In the genomic region with DNA sequence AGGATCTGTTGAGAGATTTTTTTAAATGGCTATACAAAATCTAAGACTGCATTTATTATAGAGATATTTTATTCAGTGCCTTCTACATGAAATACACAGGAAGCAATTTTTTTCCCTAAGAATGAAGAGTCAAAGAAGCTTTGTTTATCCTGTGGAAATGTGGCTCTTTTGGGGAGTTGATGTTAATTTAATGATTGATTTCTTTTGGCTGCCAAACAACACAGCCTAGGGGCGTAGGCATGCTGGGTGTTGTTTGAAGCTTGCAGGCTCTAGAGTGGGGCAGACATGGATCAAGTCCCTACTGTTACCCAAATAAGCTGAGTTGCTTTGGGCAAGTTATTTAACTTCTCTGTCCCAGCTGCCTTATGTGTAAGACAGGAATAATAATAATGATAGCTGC, we compare ENCODE assay signal across 24 cellular contexts. TPM values are rescaled to one million over a fixed set of nuclear protein-coding genes. Genes with fewer than 3 reads are reported as not detected.
"Had no signal": no experiment of that assay in that cellular context is flagged by ENCODE, and none has a peak within 500 bp of the region (broad histone marks: within the 10 kb centered on the region; RNA-seq: fewer than 3 reads in every experiment).

No MANE protein-coding gene starts in this region.

- H3K27ac Mint-ChIP-seq: activated B cell treated with CpG ODN at 0.5 μM for 24 hours; activated CD4-positive, alpha-beta T cell treated with anti-CD3 and anti-CD28 coated beads, Interleukin-2, amount 10 ng/mL, durations not matched to agents 24 days and 14 days; activated naive CD4-positive, alpha-beta T cell treated with anti-CD3 and anti-CD28 coated beads for 36 hours; activated naive CD8-positive, alpha-beta T cell; T-helper 1 cell treated with Interleukin-12 subunit alpha and Interleukin-12 subunit beta and Interleukin-4 antibody, amounts not matched to agents 30 μg/mL and 1 μg/mL, for 36 hours had no signal

- DNase-seq: activated B cell treated with CpG ODN at 0.5 μM for 24 hours; activated CD4-positive, alpha-beta T cell treated with anti-CD3 and anti-CD28 coated beads for 1 hour; activated CD4-positive, alpha-beta T cell treated with anti-CD3 and anti-CD28 coated beads, Interleukin-2, amount 10 ng/mL, durations not matched to agents 24 days and 14 days; activated CD4-positive, alpha-beta T cell treated with anti-CD3 and anti-CD28 coated beads, Interleukin-2, amount 50 U/mL, for 48 hours; activated effector memory CD4-positive, alpha-beta T cell treated with anti-CD3 and anti-CD28 coated beads, Interleukin-2, amount 50 U/mL, for 16 hours; activated naive CD4-positive, alpha-beta T cell treated with anti-CD3 and anti-CD28 coated beads for 36 hours; activated T-cell treated with anti-CD3 and anti-CD28 coated beads, Interleukin-2, amount 50 U/mL, for 4 hours; amygdala; colonic mucosa; NCI-H1048; NCI-H146; NCI-H187 treated with DMSO at 0.1 percent for 48 hours; NCI-H2081 treated with DMSO at 0.1 percent for 48 hours; NCI-H446 treated with DMSO at 0.1 percent for 48 hours; NCI-H524 treated with DMSO at 0.1 percent for 48 hours; NCI-H82; OCI-M1; Peyer's patch; SHP77 had no signal

- H3K9me3 ChIP-seq: colonic mucosa, Peyer's patch, SJSA1 had no signal

- H3K36me3 Mint-ChIP-seq: activated naive CD8-positive, alpha-beta T cell; brain had no signal

- H3K4me1 Mint-ChIP-seq: activated CD4-positive, alpha-beta T cell treated with anti-CD3 and anti-CD28 coated beads, Interleukin-2, amount 10 ng/mL, durations not matched to agents 24 days and 14 days had no signal

- H3K9me3 Mint-ChIP-seq: activated B cell treated with CpG ODN at 0.5 μM for 24 hours; activated CD4-positive, alpha-beta T cell treated with anti-CD3 and anti-CD28 coated beads, Interleukin-2, amount 10 ng/mL, durations not matched to agents 24 days and 14 days; activated naive CD4-positive, alpha-beta T cell treated with anti-CD3 and anti-CD28 coated beads for 36 hours; activated T-cell treated with anti-CD3 and anti-CD28 coated beads, Interleukin-2, amount 50 U/mL, for 4 hours; T-helper 1 cell treated with Interleukin-12 subunit alpha and Interleukin-12 subunit beta and Interleukin-4 antibody, amounts not matched to agents 30 μg/mL and 1 μg/mL, for 36 hours had no signal

- H3K4me3 Mint-ChIP-seq: activated B cell treated with CpG ODN at 0.5 μM for 24 hours; activated CD4-positive, alpha-beta T cell treated with anti-CD3 and anti-CD28 coated beads, Interleukin-2, amount 10 ng/mL, durations not matched to agents 24 days and 14 days; activated naive CD4-positive, alpha-beta T cell treated with anti-CD3 and anti-CD28 coated beads for 36 hours; activated naive CD8-positive, alpha-beta T cell; activated T-cell treated with anti-CD3 and anti-CD28 coated beads, Interleukin-2, amount 50 U/mL, for 4 hours; brain; T-helper 1 cell treated with Interleukin-12 subunit alpha and Interleukin-12 subunit beta and Interleukin-4 antibody, amounts not matched to agents 30 μg/mL and 1 μg/mL, for 36 hours had no signal

- H3K4me3 ChIP-seq: colonic mucosa, Peyer's patch, SJSA1 had no signal

- H3K36me3 ChIP-seq: colonic mucosa, Peyer's patch, SJSA1 had no signal

- ATAC-seq: activated T-cell treated with anti-CD3 and anti-CD28 coated beads, Interleukin-2, amount 50 U/mL, for 4 hours had no signal

- H3K27ac ChIP-seq: colonic mucosa, Peyer's patch, SJSA1 had no signal

- H3K27me3 ChIP-seq: colonic mucosa, Peyer's patch had no signal

- H3K4me1 ChIP-seq: colonic mucosa, Peyer's patch, SJSA1 had no signal

RNA-seq across cellular contexts. Expression of gene PLEK, which starts 21.1 kb away (rescaled TPM):
- total RNA-seq: astrocyte, SJSA1 had no signal

RNA-seq across cellular contexts. Expression of gene CNRIP1, which starts 24.3 kb away (rescaled TPM):
- total RNA-seq: activated B cell treated with CpG ODN at 0.5 μM for 24 hours; activated CD4-positive, alpha-beta T cell treated with anti-CD3 and anti-CD28 coated beads, Interleukin-2, amount 10 ng/mL, durations not matched to agents 24 days and 14 days; activated naive CD4-positive, alpha-beta T cell treated with anti-CD3 and anti-CD28 coated beads for 36 hours had no signal
